ENCODE assay signal across 10 cellular contexts in genomic region chr20:2509794-2510193, GRCh38. TPM values are rescaled to one million over a fixed set of nuclear protein-coding genes. Genes with fewer than 3 reads are reported as not detected.
DNase-seq lines count a peak whose midpoint lies in the region; ATAC-seq, FAIRE-seq and TF ChIP-seq lines count a peak whose summit lies in the region.
"Had no signal": no experiment of that assay in that cellular context is flagged by ENCODE, and none has a peak within 500 bp of the region (broad histone marks: within the 10 kb centered on the region; RNA-seq: fewer than 3 reads in every experiment).

No MANE protein-coding gene starts in this region.

- POLR2A ChIA-PET in activated CD8-positive, alpha-beta T cell treated with anti-CD3 and anti-CD28 coated beads, Interleukin-2, amount 10 ng/mL, durations not matched to agents 7 days and 5 days (lab: Charles Lee) = interaction anchor here (1.2 to 2.6 kb wide), 2 partner anchors 15 to 39 kb away, joined by 6 to 18 read pairs; partner anchors contain the start of gene SNRPB

- no peaks in the 10 kb centered on the region for H3K9me1 ChIP-seq in keratinocyte (ENCODE audit: control insufficient read depth, extremely low read depth, insufficient read depth, low read length)

- peak overlapping the region; percentile 28 for H3K4me3 Mint-ChIP-seq in activated CD8-positive, alpha-beta T cell treated with anti-CD3 and anti-CD28 coated beads, Interleukin-2, amount 10 ng/mL, durations not matched to agents 7 days and 5 days
- H3K4me3 Mint-ChIP-seq in type B pancreatic cell = peak overlapping the region; percentile 100

- H3K36me3 ChIP-seq in heart right ventricle = no peaks in the 10 kb centered on the region
- H3K36me3 ChIP-seq in keratinocyte (ENCODE audit: control insufficient read depth in 2 of 2, extremely low read depth in 1 of 2, insufficient read depth in 2 of 2, low read length in 2 of 2) = no peaks in the 10 kb centered on the region

- H3K4me2 ChIP-seq in keratinocyte (ENCODE audit: control insufficient read depth, extremely low read depth, insufficient read depth, low read depth, low read length) = peak overlapping the region; percentile 74

- H3K27ac ChIP-seq in heart right ventricle (no peak overlapping the region), keratinocyte (ENCODE audit: control insufficient read depth, insufficient read depth, low read length) (no peak overlapping the region)

- WGBS in heart right ventricle, 2 donors = 71 to 78% methylated on average over 3 of the region's 3 CpGs

- peaks cover 23% of the 10 kb centered on the region for H3K27me3 Mint-ChIP-seq in activated CD8-positive, alpha-beta T cell treated with anti-CD3 and anti-CD28 coated beads, Interleukin-2, amount 10 ng/mL, durations not matched to agents 7 days and 5 days (ENCODE audit: low read depth)
- H3K27me3 Mint-ChIP-seq in type B pancreatic cell = peaks cover 35% of the 10 kb centered on the region

- H3K9me3 ChIP-seq in heart right ventricle = no peaks in the 10 kb centered on the region
- H3K9me3 ChIP-seq in keratinocyte (ENCODE audit: control insufficient read depth, low read depth, low read length) = no peaks in the 10 kb centered on the region

- no peaks in the 10 kb centered on the region for H4K20me1 ChIP-seq in keratinocyte (ENCODE audit: control insufficient read depth, extremely low read depth, insufficient read depth, low read length)

- no peak for TF ChIP-seq CTCF in heart right ventricle (IDR thresholded peaks at IDR 0.05)
- no peak for TF ChIP-seq CTCF in keratinocyte (optimal IDR thresholded peaks at IDR 0.05 in 1 of 3, IDR thresholded peaks at IDR 0.05 in 1 of 3, conservative IDR thresholded peaks at IDR 0.05 in 1 of 3; ENCODE audit: extremely low read depth in 1 of 3, insufficient read depth in 2 of 3, low read length in 3 of 3)
- TF ChIP-seq CTCF in type B pancreatic cell (conservative IDR thresholded peaks at IDR 0.05) = no peak

- H3K27ac Mint-ChIP-seq in activated CD8-positive, alpha-beta T cell treated with anti-CD3 and anti-CD28 coated beads, Interleukin-2, amount 10 ng/mL, durations not matched to agents 7 days and 5 days = no peak overlapping the region
- no peak overlapping the region for H3K27ac Mint-ChIP-seq in type B pancreatic cell

- H3K4me1 ChIP-seq in heart right ventricle (peaks cover 0 to 19% (median 16%) of the 10 kb centered on the region in 9 donors), keratinocyte (ENCODE audit: control insufficient read depth, extremely low read depth, insufficient read depth, low read length) (peaks cover 11% of the 10 kb centered on the region)

- H3K36me3 Mint-ChIP-seq in activated CD8-positive, alpha-beta T cell treated with anti-CD3 and anti-CD28 coated beads, Interleukin-2, amount 10 ng/mL, durations not matched to agents 7 days and 5 days (ENCODE audit: low read depth) = peaks cover 4% of the 10 kb centered on the region
- H3K36me3 Mint-ChIP-seq in type B pancreatic cell = no peaks in the 10 kb centered on the region

- peak overlapping the region in 7 of 10 donors; percentile 74 to 97 (median 93) for H3K4me3 ChIP-seq in heart right ventricle
- peak overlapping the region in 2 of 3 experiments; percentile 77 to 98 for H3K4me3 ChIP-seq in keratinocyte (ENCODE audit: control insufficient read depth in 2 of 3, extremely low read depth in 1 of 3, insufficient read depth in 2 of 3, low read depth in 1 of 3, low read length in 3 of 3)

- H3K9me3 Mint-ChIP-seq in activated CD8-positive, alpha-beta T cell treated with anti-CD3 and anti-CD28 coated beads, Interleukin-2, amount 10 ng/mL, durations not matched to agents 7 days and 5 days (ENCODE audit: insufficient read depth) = no peaks in the 10 kb centered on the region
- H3K9me3 Mint-ChIP-seq in type B pancreatic cell = no peaks in the 10 kb centered on the region

- ATAC-seq in heart right ventricle = no peak
- no peak for ATAC-seq in Right ventricle myocardium superior (ENCODE audit: poor library complexity)
- no peak for ATAC-seq in activated CD8-positive, alpha-beta T cell treated with anti-CD3 and anti-CD28 coated beads, Interleukin-2, amount 10 ng/mL, durations not matched to agents 7 days and 5 days
- ATAC-seq in GM18861 (IDR thresholded peaks at IDR 0.05; ENCODE audit: unreplicated experiment) = no peak
- no peak for ATAC-seq in GM18498 (IDR thresholded peaks at IDR 0.05; ENCODE audit: unreplicated experiment)

- peaks cover 11% of the 10 kb centered on the region for H3K4me1 Mint-ChIP-seq in activated CD8-positive, alpha-beta T cell treated with anti-CD3 and anti-CD28 coated beads, Interleukin-2, amount 10 ng/mL, durations not matched to agents 7 days and 5 days (ENCODE audit: low read depth)
- H3K4me1 Mint-ChIP-seq in type B pancreatic cell (ENCODE audit: unreplicated experiment) = peaks cover 14% of the 10 kb centered on the region

- peaks cover 0 to 4% (median 0%) of the 10 kb centered on the region in 7 donors for H3K27me3 ChIP-seq in heart right ventricle
- no peaks in the 10 kb centered on the region for H3K27me3 ChIP-seq in keratinocyte (ENCODE audit: control insufficient read depth, extremely low read depth, insufficient read depth, low read length)

- intact Hi-C loops in heart right ventricle (cut with DNase I) = loop anchor here in 2 of 10 donors (1.0 to 5.0 kb wide), 2 partner anchors 37 to 39 kb away; partner anchors contain the start of gene SNRPB (in 2 of the 2)
- intact Hi-C loops in Right ventricle myocardium superior (cut with DNase I) = no loop called here

- no peak for FAIRE-seq in keratinocyte (lab: Jason Lieb, UNC)

- dilution Hi-C loops in keratinocyte (cut with MboI; ENCODE audit: extremely low pct_ligation_motif_present, low sequenced_read_pairs) = no loop called here

- H2AFZ ChIP-seq in keratinocyte (ENCODE audit: control insufficient read depth, low read length) = no peak overlapping the region

- DNase-seq in heart right ventricle (no peak), Right ventricle myocardium superior (no peak), keratinocyte (ENCODE audit: low read depth, low spot score) (no peak), type B pancreatic cell (ENCODE audit: extremely low spot score, unreplicated experiment) (no peak), DMS53 (lab: John Stamatoyannopoulos, UW) (no peak)
- DNase-seq in activated CD8-positive, alpha-beta T cell treated with anti-CD3 and anti-CD28 coated beads, Interleukin-2, amount 10 ng/mL, durations not matched to agents 7 days and 5 days = no peak
- DNase-seq: stimulated activated CD4-positive, alpha-beta T cell treated with anti-CD3 and anti-CD28 coated beads, Interleukin-12 subunit alpha, Interleukin-12 subunit beta, amount 100 ng/mL, for 4 hours had no signal

- H3K9ac ChIP-seq in keratinocyte (ENCODE audit: control insufficient read depth, extremely low read depth, insufficient read depth, low read length) = no peak overlapping the region

- CTCF ChIA-PET in activated CD8-positive, alpha-beta T cell treated with anti-CD3 and anti-CD28 coated beads, Interleukin-2, amount 10 ng/mL, durations not matched to agents 7 days and 5 days (lab: Charles Lee) = interaction anchor here (3.6 kb wide), 1 partner anchor 11 kb away, joined by 51 read pairs; no protein-coding TSS in a partner anchor

- peaks cover 19% of the 10 kb centered on the region for H3K79me2 ChIP-seq in keratinocyte (ENCODE audit: control insufficient read depth, insufficient read depth, low read length)

RNA-seq across cellular contexts. Expression of gene ZNF343, which starts 1.1 kb away (rescaled TPM):
- total RNA-seq in heart right ventricle = 1 to 10 TPM; 3.6 to 7.1 (median 5.7) TPM
- polyA plus RNA-seq in heart right ventricle = 1 to 10 TPM; 3.2 to 4.5 TPM
- total RNA-seq in Right ventricle myocardium superior = 5.5 TPM
- total RNA-seq in activated CD8-positive, alpha-beta T cell treated with anti-CD3 and anti-CD28 coated beads, Interleukin-2, amount 10 ng/mL, durations not matched to agents 7 days and 5 days = 1 to 10 TPM; 8.7 to 9.0 TPM
- polyA plus RNA-seq in keratinocyte = 9.0 to 12.2 TPM (median 11.7 TPM) in 3 replicates
- polyA plus RNA-seq in keratinocyte (2011; ENCODE audit: low read depth) = 6.1 TPM
- 7.2 and 11.2 TPM in 2 replicates for polyA plus RNA-seq in keratinocyte (2011; cell fraction: cytosol; rRNA removed)
- polyA plus RNA-seq in keratinocyte (2011; cell fraction: nucleus; rRNA removed) = 22.4 and 24.6 TPM in 2 replicates
- 6.8 and 8.4 TPM in 2 replicates for polyA plus RNA-seq in keratinocyte (2012; ENCODE audit: low replicate concordance)
- polyA minus RNA-seq in keratinocyte = 9.3 to 23.8 TPM (median 16.0 TPM) in 3 replicates
- 13.4 TPM for polyA minus RNA-seq in keratinocyte (2011; cell fraction: cytosol; rRNA and poly(A)+ RNA removed)
- 9.7 and 13.7 TPM in 2 replicates for polyA minus RNA-seq in keratinocyte (2011; cell fraction: nucleus; rRNA and poly(A)+ RNA removed)
- total RNA-seq in type B pancreatic cell (ENCODE audit: low replicate concordance) = 10.0 and 16.6 TPM in 2 replicates

RNA-seq across cellular contexts. Expression of gene TMC2, which starts 26.6 kb away (rescaled TPM):
- total RNA-seq in heart right ventricle (under 1 TPM in 1 of 10 donors, not detected in 9; 0.20 TPM), Right ventricle myocardium superior (not detected), type B pancreatic cell (ENCODE audit: low replicate concordance) (not detected in 2 replicates)
- polyA plus RNA-seq in heart right ventricle (not detected), keratinocyte (not detected in 3 replicates)
- not detected for total RNA-seq in activated CD8-positive, alpha-beta T cell treated with anti-CD3 and anti-CD28 coated beads, Interleukin-2, amount 10 ng/mL, durations not matched to agents 7 days and 5 days
- not detected for polyA plus RNA-seq in keratinocyte (2011; ENCODE audit: low read depth)
- not detected in 2 replicates for polyA plus RNA-seq in keratinocyte (2011; cell fraction: cytosol; rRNA removed)
- polyA plus RNA-seq in keratinocyte (2011; cell fraction: nucleus; rRNA removed) = not detected in 2 replicates
- not detected in 2 replicates for polyA plus RNA-seq in keratinocyte (2012; ENCODE audit: low replicate concordance)
- polyA minus RNA-seq in keratinocyte = not detected in 3 replicates
- polyA minus RNA-seq in keratinocyte (2011; cell fraction: cytosol; rRNA and poly(A)+ RNA removed) = not detected
- polyA minus RNA-seq in keratinocyte (2011; cell fraction: nucleus; rRNA and poly(A)+ RNA removed) = not detected in 2 replicates
- total RNA-seq: left lobe of liver had no signal

RNA-seq across cellular contexts. Expression of gene SNRPB, which starts 39.2 kb away (rescaled TPM):
- total RNA-seq in heart right ventricle (10 to 100 TPM; 41.4 to 82.1 (median 51.1) TPM), Right ventricle myocardium superior (49.9 TPM), type B pancreatic cell (ENCODE audit: low replicate concordance) (177 and 193 TPM in 2 replicates)
- polyA plus RNA-seq in heart right ventricle (100 to 1,000 TPM in 1 of 2 donors, 10 to 100 TPM in 1; 59.8 to 239 TPM), keratinocyte (149 to 209 TPM (median 199 TPM) in 3 replicates)
- total RNA-seq in activated CD8-positive, alpha-beta T cell treated with anti-CD3 and anti-CD28 coated beads, Interleukin-2, amount 10 ng/mL, durations not matched to agents 7 days and 5 days = 100 to 1,000 TPM; 338 to 339 TPM
- polyA plus RNA-seq in keratinocyte (2011; ENCODE audit: low read depth) = 204 TPM
- polyA plus RNA-seq in keratinocyte (2011; cell fraction: cytosol; rRNA removed) = 87.8 and 149 TPM in 2 replicates
- polyA plus RNA-seq in keratinocyte (2011; cell fraction: nucleus; rRNA removed) = 86.3 and 96.9 TPM in 2 replicates
- 110 and 165 TPM in 2 replicates for polyA plus RNA-seq in keratinocyte (2012; ENCODE audit: low replicate concordance)
- 49.4 to 63.1 TPM (median 50.7 TPM) in 3 replicates for polyA minus RNA-seq in keratinocyte
- polyA minus RNA-seq in keratinocyte (2011; cell fraction: cytosol; rRNA and poly(A)+ RNA removed) = 78.1 TPM
- polyA minus RNA-seq in keratinocyte (2011; cell fraction: nucleus; rRNA and poly(A)+ RNA removed) = 18.5 and 20.8 TPM in 2 replicates
